In genomic region chr14:102264355-102264754, GRCh38 we compare ENCODE assay signal across 21 cellular contexts. TPM values are rescaled to one million over a fixed set of nuclear protein-coding genes. Genes with fewer than 3 reads are reported as not detected.
DNase-seq lines count a peak whose midpoint lies in the region; ATAC-seq, FAIRE-seq and TF ChIP-seq lines count a peak whose summit lies in the region.
"Had no signal": no experiment of that assay in that cellular context is flagged by ENCODE, and none has a peak within 500 bp of the region (broad histone marks: within the 10 kb centered on the region; RNA-seq: fewer than 3 reads in every experiment).

No MANE protein-coding gene starts in this region.

- H3K27ac Mint-ChIP-seq in activated CD4-positive, alpha-beta T cell treated with anti-CD3 and anti-CD28 coated beads for 36 hours: no peak overlapping the region
- H3K27ac Mint-ChIP-seq: activated naive CD8-positive, alpha-beta T cell; type B pancreatic cell had no signal

- intact Hi-C loops in activated CD4-positive, alpha-beta T cell treated with anti-CD3 and anti-CD28 coated beads for 36 hours (cut with DNase I, micrococcal nuclease): no loop called here
- intact Hi-C loops in testis (cut with DNase I; ENCODE audit: low total_unique reads): no loop called here

- FAIRE-seq in urothelium cell line (lab: Jason Lieb, UNC): no peak
- FAIRE-seq: islet of Langerhans, TTC549 had no signal

- no peak for DNase-seq in activated CD4-positive, alpha-beta T cell treated with anti-CD3 and anti-CD28 coated beads for 36 hours
- no peak for DNase-seq in activated CD4-positive, alpha-beta T cell treated with anti-CD3 and anti-CD28 coated beads for 4 hours
- DNase-seq in fibroblast of mammary gland (ENCODE audit: low read depth) (peak; percentile 75), testis (peak; percentile 52), urothelium cell line (ENCODE audit: low spot score) (no peak), NCI-H510A (lab: John Stamatoyannopoulos, UW) (no peak)
- DNase-seq: activated CD4-positive, alpha-beta T cell treated with anti-CD3 and anti-CD28 coated beads, Interleukin-2, amount 50 U/mL, for 1 hour; C1 segment of cervical spinal cord; glutamatergic neuron; MV-4-11; NCI-H2029 treated with DMSO at 0.1 percent for 48 hours; NCI-H748 treated with DMSO at 0.1 percent for 48 hours; stimulated activated CD4-positive, alpha-beta T cell treated with anti-CD3 and anti-CD28 coated beads, Interleukin-4, amount 100 ng/mL, for 4 hours had no signal

- TF ChIP-seq CTCF in fibroblast of mammary gland (conservative IDR thresholded peaks at IDR 0.05; ENCODE audit: control insufficient read depth, insufficient read depth, low read depth, low read length) (no peak), liver (IDR thresholded peaks at IDR 0.05; ENCODE audit: low read depth, low read length, missing input control) (no peak), testis (IDR thresholded peaks at IDR 0.05) (no peak)

- no peaks in the 10 kb centered on the region for H3K36me3 ChIP-seq in liver (ENCODE audit: control insufficient read depth in 4 of 4, insufficient read depth in 3 of 4, low read depth in 1 of 4, low read length in 3 of 4)
- H3K36me3 ChIP-seq in testis (ENCODE audit: low read depth, missing control alignments): no peaks in the 10 kb centered on the region

- no peaks in the 10 kb centered on the region for H3K36me3 Mint-ChIP-seq in activated CD4-positive, alpha-beta T cell treated with anti-CD3 and anti-CD28 coated beads for 36 hours (ENCODE audit: low read depth)
- H3K36me3 Mint-ChIP-seq: type B pancreatic cell had no signal

- H3K4me3 ChIP-seq in fibroblast of mammary gland (ENCODE audit: control insufficient read depth, low read depth, low read length): no peak overlapping the region
- H3K4me3 ChIP-seq in liver (ENCODE audit: low read depth in 1 of 3, low read length in 3 of 3): no peak overlapping the region
- no peak overlapping the region for H3K4me3 ChIP-seq in testis

- H3K9ac ChIP-seq in liver (ENCODE audit: low read depth in 1 of 2, low read length in 2 of 2): no peak overlapping the region

- no peaks in the 10 kb centered on the region for H3K4me1 Mint-ChIP-seq in activated CD4-positive, alpha-beta T cell treated with anti-CD3 and anti-CD28 coated beads for 36 hours

- POLR2A ChIA-PET in activated CD4-positive, alpha-beta T cell treated with anti-CD3 and anti-CD28 coated beads for 36 hours (lab: Charles Lee): no interaction called here

- no peaks in the 10 kb centered on the region for H3K9me3 Mint-ChIP-seq in activated CD4-positive, alpha-beta T cell treated with anti-CD3 and anti-CD28 coated beads for 36 hours (ENCODE audit: low read depth)
- H3K9me3 Mint-ChIP-seq: type B pancreatic cell had no signal

- H3K4me1 ChIP-seq in liver (ENCODE audit: control insufficient read depth in 4 of 4, insufficient read depth in 4 of 4, low read length in 3 of 4) (no peaks in the 10 kb centered on the region), testis (peaks cover 29% of the 10 kb centered on the region)

- H3K27ac ChIP-seq in liver (ENCODE audit: low read depth in 1 of 2, low read length in 2 of 2) (peak overlapping the region; percentile 10 to 41), testis (peak overlapping the region; percentile 78 to 87)
- H3K27ac ChIP-seq: 22Rv1 had no signal

- no peak for TF ChIP-seq POLR2A in testis (IDR thresholded peaks at IDR 0.05)

- H3K27me3 Mint-ChIP-seq in activated CD4-positive, alpha-beta T cell treated with anti-CD3 and anti-CD28 coated beads for 36 hours: no peaks in the 10 kb centered on the region
- H3K27me3 Mint-ChIP-seq: activated naive CD8-positive, alpha-beta T cell; type B pancreatic cell had no signal

- no peak overlapping the region for H3K4me3 Mint-ChIP-seq in activated CD4-positive, alpha-beta T cell treated with anti-CD3 and anti-CD28 coated beads for 36 hours
- H3K4me3 Mint-ChIP-seq: activated naive CD8-positive, alpha-beta T cell; type B pancreatic cell had no signal

- peak in 1 of 2 donors; percentile 2 for TF ChIP-seq RAD21 in liver (IDR thresholded peaks at IDR 0.05)

- WGBS in liver: 72% methylated on average over 8 of the region's 8 CpGs
- 36 to 47% methylated on average over 8 of the region's 8 CpGs for WGBS in testis, 2 donors

- no peaks in the 10 kb centered on the region for H3K9me3 ChIP-seq in liver (ENCODE audit: control insufficient read depth in 4 of 4, low read length in 3 of 4)
- H3K9me3 ChIP-seq in testis: no peaks in the 10 kb centered on the region

- CTCF ChIA-PET in activated CD4-positive, alpha-beta T cell treated with anti-CD3 and anti-CD28 coated beads for 36 hours (lab: Charles Lee): interaction anchor here (1.0 kb wide), 1 partner anchor 260 kb away, joined by 3 read pairs; no protein-coding TSS in a partner anchor

- ATAC-seq in activated CD4-positive, alpha-beta T cell treated with anti-CD3 and anti-CD28 coated beads for 36 hours: peak; percentile 39
- ATAC-seq in HG02840 (IDR thresholded peaks at IDR 0.05; ENCODE audit: low FRiP score, unreplicated experiment): no peak
- ATAC-seq: Panc1 had no signal

- H3K27me3 ChIP-seq in liver (ENCODE audit: control insufficient read depth in 4 of 4, insufficient read depth in 4 of 4, low read length in 3 of 4) (no peaks in the 10 kb centered on the region), testis (no peaks in the 10 kb centered on the region)

TF ChIP-seq in liver, 16 proteins besides CTCF, POLR2A, EP300 and RAD21:
- TF ChIP-seq FOXA2 (IDR thresholded peaks at IDR 0.05) (no peak), HNF4A (conservative IDR thresholded peaks at IDR 0.05) (no peak)

RNA-seq across cellular contexts. Expression of gene MOK, which starts 40.6 kb away (rescaled TPM):
- 1 to 10 TPM; 6.5 to 6.6 TPM for total RNA-seq in activated CD4-positive, alpha-beta T cell treated with anti-CD3 and anti-CD28 coated beads for 36 hours
- 1 to 10 TPM; 2.4 to 6.4 TPM for total RNA-seq in liver
- 1 to 10 TPM; 2.8 to 2.9 TPM for polyA plus RNA-seq in liver
- total RNA-seq in testis: 100 to 1,000 TPM; 157 to 188 TPM
- polyA plus RNA-seq in testis (ENCODE audit: insufficient read depth, low read depth, low replicate concordance): 171 TPM

RNA-seq across cellular contexts. Expression of gene ZNF839, which starts 55.2 kb away (rescaled TPM):
- 10 to 100 TPM; 15.4 to 16.4 TPM for total RNA-seq in activated CD4-positive, alpha-beta T cell treated with anti-CD3 and anti-CD28 coated beads for 36 hours
- total RNA-seq in liver: 1 to 10 TPM; 5.3 to 5.6 TPM
- polyA plus RNA-seq in liver: 1 to 10 TPM; 3.1 to 3.3 TPM
- 10 to 100 TPM; 41.4 to 55.4 TPM for total RNA-seq in testis
- 59.0 TPM for polyA plus RNA-seq in testis (ENCODE audit: insufficient read depth, low read depth, low replicate concordance)

Comparison
In these comparisons a context has a peak if more than half of its experiments do, and no peak if none do; other contexts are left out.
1. DNase-seq: peak in fibroblast of mammary gland (single experiment) and testis (single experiment); none in activated CD4-positive, alpha-beta T cell treated with anti-CD3 and anti-CD28 coated beads for 36 hours (single experiment), activated CD4-positive, alpha-beta T cell treated with anti-CD3 and anti-CD28 coated beads for 4 hours (0 of 2), urothelium cell line (single experiment) and NCI-H510A (single experiment).
2. RNA of gene MOK, which starts 40.6 kb away (total RNA-seq): 157 to 188 TPM in testis; 6.5 to 6.6 TPM in activated CD4-positive, alpha-beta T cell treated with anti-CD3 and anti-CD28 coated beads for 36 hours and 2.4 to 6.4 TPM in liver; every median in the first group is over 10 times any median in the second.